Comparison of ENCODE assay signal across 21 cellular contexts in the genomic region with DNA sequence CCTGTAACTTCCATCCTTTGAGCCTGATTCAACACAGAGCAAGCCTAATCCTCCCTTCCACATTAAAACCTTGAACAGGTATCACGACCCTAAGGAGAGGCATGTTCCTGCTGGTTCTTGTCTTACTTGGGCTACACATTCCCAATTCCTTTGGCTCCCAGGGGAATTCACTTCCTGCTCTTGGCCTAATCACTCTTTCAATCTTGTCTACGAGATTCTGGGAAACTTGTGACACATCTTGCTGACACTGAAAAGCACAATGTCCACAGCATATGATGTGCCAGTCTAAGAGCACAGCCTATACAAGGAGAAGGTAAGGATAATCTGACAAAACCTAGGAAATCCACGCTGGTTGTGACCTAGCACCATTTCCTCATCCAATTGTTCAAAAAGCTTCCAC.
A peak's percentile ranks its signal among the peaks of the same experiment; 100 is the strongest.
DNase-seq lines count a peak whose midpoint lies in the region; ATAC-seq and TF ChIP-seq lines count a peak whose summit lies in the region.
"Had no signal": no experiment of that assay in that cellular context is flagged by ENCODE, and none has a peak within 500 bp of the region (broad histone marks: within the 10 kb centered on the region; RNA-seq: fewer than 3 reads in every experiment).

No MANE protein-coding gene starts in this region.

- ATAC-seq in heart right ventricle = peak in 1 of 8 donors; percentile 28
- no peak for ATAC-seq in Right ventricle myocardium inferior
- ATAC-seq: HCT116, left lung, mucosa of descending colon had no signal

- no peaks in the 10 kb centered on the region for H3K27me3 ChIP-seq in heart right ventricle
- H3K27me3 ChIP-seq: left lung, MG63 had no signal

- DNase-seq in heart right ventricle (no peak), Right ventricle myocardium inferior (ENCODE audit: missing footprints) (no peak), fibroblast of mammary gland (ENCODE audit: low read depth) (peak; percentile 20), type B pancreatic cell (ENCODE audit: extremely low spot score, unreplicated experiment) (no peak), NCI-H146 (lab: John Stamatoyannopoulos, UW) (no peak)
- no peak for DNase-seq in activated naive CD4-positive, alpha-beta T cell treated with anti-CD3 and anti-CD28 coated beads, Interleukin-2, amount 50 U/mL, for 16 hours
- DNase-seq in T-helper 2 cell treated with Interferon-gamma antibody and Interleukin-4, amounts not matched to agents 5 μg/mL and 100 μg/mL, for 36 hours (ENCODE audit: low spot score) = no peak
- DNase-seq: activated CD4-positive, alpha-beta memory T cell treated with anti-CD3 and anti-CD28 coated beads for 36 hours; activated naive CD4-positive, alpha-beta T cell treated with anti-CD3 and anti-CD28 coated beads for 36 hours; activated T-cell treated with anti-CD3 and anti-CD28 coated beads for 4 hours; anterior cingulate cortex; CD4-positive, CD25-positive, alpha-beta regulatory T cell; left lung; MG63; mucosa of descending colon; NCI-H1694 treated with DMSO at 0.1 percent for 48 hours; stimulated activated CD4-positive, alpha-beta T cell treated with anti-CD3 and anti-CD28 coated beads, Interleukin-12 subunit alpha, Interleukin-12 subunit beta, amount 100 ng/mL, for 4 hours; stimulated activated CD8-positive, alpha-beta memory T cell treated with anti-CD3 and anti-CD28 coated beads, Interleukin-4, amount 100 ng/mL, for 48 hours; T-helper 1 cell had no signal

- peaks cover 0 to 35% (median 11%) of the 10 kb centered on the region in 9 donors for H3K4me1 ChIP-seq in heart right ventricle

- intact Hi-C loops in heart right ventricle (cut with DNase I) (loop anchor here in 7 of 10 donors (5.0 to 10.0 kb wide), 4 partner anchors 39 to 274 kb away; partner anchors contain the start of gene APP (in 4 of the 7)), Right ventricle myocardium inferior (cut with DNase I) (loop anchor here (5.0 to 10.0 kb wide), 3 partner anchors 86 to 676 kb away; partner anchors contain the start of gene CYYR1)

- H3K9me3 Mint-ChIP-seq in brain = peaks cover 5 to 9% (median 8%) of the 10 kb centered on the region in 5 experiments
- H3K9me3 Mint-ChIP-seq in type B pancreatic cell = peaks cover 10% of the 10 kb centered on the region
- no peaks in the 10 kb centered on the region for H3K9me3 Mint-ChIP-seq in T-helper 2 cell treated with Interferon-gamma antibody and Interleukin-4, amounts not matched to agents 5 μg/mL and 100 μg/mL, for 36 hours
- H3K9me3 Mint-ChIP-seq: activated CD4-positive, alpha-beta memory T cell treated with anti-CD3 and anti-CD28 coated beads for 36 hours; activated naive CD4-positive, alpha-beta T cell treated with anti-CD3 and anti-CD28 coated beads for 36 hours; CD4-positive, CD25-positive, alpha-beta regulatory T cell had no signal

- H3K36me3 ChIP-seq in heart right ventricle = peaks cover 0 to 56% (median 12%) of the 10 kb centered on the region in 9 donors

- H3K27ac Mint-ChIP-seq in brain (peak overlapping the region in 3 of 5 experiments; percentile 74 to 82 (median 74)), type B pancreatic cell (peak overlapping the region; percentile 6)
- no peak overlapping the region for H3K27ac Mint-ChIP-seq in T-helper 2 cell treated with Interferon-gamma antibody and Interleukin-4, amounts not matched to agents 5 μg/mL and 100 μg/mL, for 36 hours
- H3K27ac Mint-ChIP-seq: activated CD4-positive, alpha-beta memory T cell treated with anti-CD3 and anti-CD28 coated beads for 36 hours; activated naive CD4-positive, alpha-beta T cell treated with anti-CD3 and anti-CD28 coated beads for 36 hours; CD4-positive, CD25-positive, alpha-beta regulatory T cell had no signal

- no peaks in the 10 kb centered on the region for H3K27me3 Mint-ChIP-seq in brain
- peaks cover 3% of the 10 kb centered on the region for H3K27me3 Mint-ChIP-seq in type B pancreatic cell
- no peaks in the 10 kb centered on the region for H3K27me3 Mint-ChIP-seq in T-helper 2 cell treated with Interferon-gamma antibody and Interleukin-4, amounts not matched to agents 5 μg/mL and 100 μg/mL, for 36 hours (ENCODE audit: low read depth)
- H3K27me3 Mint-ChIP-seq: activated CD4-positive, alpha-beta memory T cell treated with anti-CD3 and anti-CD28 coated beads for 36 hours; CD4-positive, CD25-positive, alpha-beta regulatory T cell had no signal

- peak overlapping the region in 6 of 10 donors; percentile 12 to 43 (median 24) for H3K27ac ChIP-seq in heart right ventricle

- peaks cover 0 to 5% (median 0%) of the 10 kb centered on the region in 11 donors for H3K9me3 ChIP-seq in heart right ventricle
- H3K9me3 ChIP-seq: left lung, MG63, mucosa of descending colon had no signal

- H3K4me3 ChIP-seq in heart right ventricle (no peak overlapping the region), fibroblast of mammary gland (ENCODE audit: control insufficient read depth, low read depth, low read length) (no peak overlapping the region)
- H3K4me3 ChIP-seq: left lung, MG63, mucosa of descending colon had no signal

- TF ChIP-seq CTCF in heart right ventricle (IDR thresholded peaks at IDR 0.05) (no peak), brain (conservative IDR thresholded peaks at IDR 0.05) (no peak), fibroblast of mammary gland (conservative IDR thresholded peaks at IDR 0.05; ENCODE audit: control insufficient read depth, insufficient read depth, low read depth, low read length) (no peak), type B pancreatic cell (conservative IDR thresholded peaks at IDR 0.05) (no peak)

- no peak overlapping the region for H3K4me3 Mint-ChIP-seq in brain
- H3K4me3 Mint-ChIP-seq in type B pancreatic cell = no peak overlapping the region
- no peak overlapping the region for H3K4me3 Mint-ChIP-seq in T-helper 2 cell treated with Interferon-gamma antibody and Interleukin-4, amounts not matched to agents 5 μg/mL and 100 μg/mL, for 36 hours
- H3K4me3 Mint-ChIP-seq: activated CD4-positive, alpha-beta memory T cell treated with anti-CD3 and anti-CD28 coated beads for 36 hours; activated naive CD4-positive, alpha-beta T cell treated with anti-CD3 and anti-CD28 coated beads for 36 hours; CD4-positive, CD25-positive, alpha-beta regulatory T cell had no signal

- H3K36me3 Mint-ChIP-seq in brain (peaks cover 91% of the 10 kb centered on the region), type B pancreatic cell (peaks cover 62% of the 10 kb centered on the region)
- no peaks in the 10 kb centered on the region for H3K36me3 Mint-ChIP-seq in T-helper 2 cell treated with Interferon-gamma antibody and Interleukin-4, amounts not matched to agents 5 μg/mL and 100 μg/mL, for 36 hours (ENCODE audit: low read depth)
- H3K36me3 Mint-ChIP-seq: activated CD4-positive, alpha-beta memory T cell treated with anti-CD3 and anti-CD28 coated beads for 36 hours; CD4-positive, CD25-positive, alpha-beta regulatory T cell had no signal

- WGBS in heart right ventricle, 2 donors = 61 to 67% methylated on average over 3 of the region's 3 CpGs

- peaks cover 55% of the 10 kb centered on the region for H3K4me1 Mint-ChIP-seq in brain
- H3K4me1 Mint-ChIP-seq in type B pancreatic cell (ENCODE audit: unreplicated experiment) = peaks cover 17% of the 10 kb centered on the region
- H3K4me1 Mint-ChIP-seq in T-helper 2 cell treated with Interferon-gamma antibody and Interleukin-4, amounts not matched to agents 5 μg/mL and 100 μg/mL, for 36 hours (ENCODE audit: low read depth) = peaks cover 9% of the 10 kb centered on the region
